13 cellular contexts compared by ENCODE assay signal in the genomic region with DNA sequence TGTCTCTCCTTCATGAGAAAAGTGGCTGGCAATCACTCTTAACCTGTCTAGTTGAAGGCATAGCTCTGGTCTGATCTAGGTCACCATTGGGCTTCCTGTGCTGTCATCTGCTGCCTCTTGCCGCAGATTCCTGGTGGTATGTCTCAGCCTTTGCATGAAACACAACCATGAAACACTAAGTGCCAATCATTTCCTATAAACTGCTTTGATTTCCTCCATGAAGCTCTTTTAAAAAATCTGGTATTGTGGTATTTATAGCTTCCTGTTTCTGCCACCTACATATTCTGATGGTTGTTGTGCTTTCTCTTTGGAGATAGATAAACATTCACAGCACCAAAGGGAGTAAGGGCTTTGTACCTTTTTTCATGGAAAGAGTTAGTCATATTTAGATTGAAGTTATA.
DNase-seq lines count a peak whose midpoint lies in the region; ATAC-seq and TF ChIP-seq lines count a peak whose summit lies in the region.
"Had no signal": no experiment of that assay in that cellular context is flagged by ENCODE, and none has a peak within 500 bp of the region (broad histone marks: within the 10 kb centered on the region; RNA-seq: fewer than 3 reads in every experiment).

No MANE protein-coding gene starts in this region.

- CTCF ChIA-PET in CD4-positive, alpha-beta T cell (lab: Charles Lee): interaction anchor here (1.1 to 1.6 kb wide), 2 partner anchors 15 to 63 kb away, joined by 3 to 12 read pairs; no protein-coding TSS in a partner anchor

- POLR2A ChIA-PET in CD4-positive, alpha-beta T cell (lab: Charles Lee): interaction anchor here (0.8 to 5.3 kb wide), 19 partner anchors 9 to 1063 kb away, joined by 3 to 82 read pairs (median 6); partner anchors contain the start of genes ACVR2A, EPC2, KIF5C and MBD5

- H3K27ac Mint-ChIP-seq in CD4-positive, alpha-beta T cell: peak overlapping the region; percentile 85
- H3K27ac Mint-ChIP-seq in activated T-helper 2 cell treated with anti-CD3 and anti-CD28 coated beads, Interferon-gamma antibody, Interleukin-2, Interleukin-4, amounts not matched to agents 10 μg/mL and 5 μg/mL and 100 μg/mL, durations not matched to agents 14 hours and 24 hours and 36 hours: peak overlapping the region; percentile 69
- H3K27ac Mint-ChIP-seq in natural killer cell: peak overlapping the region in 1 of 2 donors; percentile 52

- H3K4me3 ChIP-seq in Peyer's patch: no peak overlapping the region
- H3K4me3 ChIP-seq: suprapubic skin had no signal

- H3K27me3 ChIP-seq in CD4-positive, alpha-beta T cell (ENCODE audit: control insufficient read depth, insufficient read depth, low read length): no peaks in the 10 kb centered on the region
- no peaks in the 10 kb centered on the region for H3K27me3 ChIP-seq in Peyer's patch
- H3K27me3 ChIP-seq: suprapubic skin had no signal

- peak; percentile 92 for ATAC-seq in CD4-positive, alpha-beta T cell (ENCODE audit: poor library complexity)
- ATAC-seq in natural killer cell: peak; percentile 53 to 82 (median 68)

- peak overlapping the region; percentile 64 for H3K27ac ChIP-seq in CD4-positive, alpha-beta T cell (ENCODE audit: low read depth, low read length)
- H3K27ac ChIP-seq in Peyer's patch: no peak overlapping the region
- H3K27ac ChIP-seq: suprapubic skin had no signal

- intact Hi-C loops in CD4-positive, alpha-beta T cell (cut with DNase I, micrococcal nuclease): loop anchor here (1.0 to 10.0 kb wide), 5 partner anchors 16 to 504 kb away; partner anchors contain the start of genes KIF5C (in 2 of the 2), MBD5 (in 1 of the 2) and ORC4 (in 1 of the 2)
- intact Hi-C loops in activated T-helper 2 cell treated with anti-CD3 and anti-CD28 coated beads, Interferon-gamma antibody, Interleukin-2, Interleukin-4, amounts not matched to agents 10 μg/mL and 5 μg/mL and 100 μg/mL, durations not matched to agents 14 hours and 24 hours and 36 hours (cut with micrococcal nuclease): loop anchor here (1.0 to 10.0 kb wide), 9 partner anchors 16 to 1230 kb away; partner anchors contain the start of genes KIF5C, MBD5 and ORC4
- intact Hi-C loops in natural killer cell (cut with micrococcal nuclease): no loop called here

- no peak for TF ChIP-seq CTCF in CD4-positive, alpha-beta T cell (IDR thresholded peaks at IDR 0.05)
- TF ChIP-seq CTCF in natural killer cell (IDR thresholded peaks at IDR 0.05) (no peak), Peyer's patch (IDR thresholded peaks at IDR 0.05) (no peak)

- no peaks in the 10 kb centered on the region for H3K36me3 ChIP-seq in Peyer's patch
- H3K36me3 ChIP-seq: suprapubic skin had no signal

- H3K4me1 ChIP-seq in Peyer's patch: no peaks in the 10 kb centered on the region
- H3K4me1 ChIP-seq: suprapubic skin had no signal

- no peak for TF ChIP-seq POLR2A in Peyer's patch (IDR thresholded peaks at IDR 0.05)

- H3K27me3 Mint-ChIP-seq in CD4-positive, alpha-beta T cell: no peaks in the 10 kb centered on the region
- H3K27me3 Mint-ChIP-seq in activated T-helper 2 cell treated with anti-CD3 and anti-CD28 coated beads, Interferon-gamma antibody, Interleukin-2, Interleukin-4, amounts not matched to agents 10 μg/mL and 5 μg/mL and 100 μg/mL, durations not matched to agents 14 hours and 24 hours and 36 hours (ENCODE audit: low read depth): no peaks in the 10 kb centered on the region
- no peaks in the 10 kb centered on the region for H3K27me3 Mint-ChIP-seq in natural killer cell (ENCODE audit: low read depth in 2 of 2)

- no peaks in the 10 kb centered on the region for H3K9me3 ChIP-seq in CD4-positive, alpha-beta T cell (ENCODE audit: control insufficient read depth, low read length)
- H3K9me3 ChIP-seq in Peyer's patch: no peaks in the 10 kb centered on the region
- H3K9me3 ChIP-seq: suprapubic skin had no signal

- H3K9me3 Mint-ChIP-seq in CD4-positive, alpha-beta T cell: peaks cover 2% of the 10 kb centered on the region
- peaks cover 3% of the 10 kb centered on the region for H3K9me3 Mint-ChIP-seq in activated T-helper 2 cell treated with anti-CD3 and anti-CD28 coated beads, Interferon-gamma antibody, Interleukin-2, Interleukin-4, amounts not matched to agents 10 μg/mL and 5 μg/mL and 100 μg/mL, durations not matched to agents 14 hours and 24 hours and 36 hours
- no peaks in the 10 kb centered on the region for H3K9me3 Mint-ChIP-seq in natural killer cell

- H3K36me3 Mint-ChIP-seq in CD4-positive, alpha-beta T cell (ENCODE audit: low read depth): no peaks in the 10 kb centered on the region
- no peaks in the 10 kb centered on the region for H3K36me3 Mint-ChIP-seq in activated T-helper 2 cell treated with anti-CD3 and anti-CD28 coated beads, Interferon-gamma antibody, Interleukin-2, Interleukin-4, amounts not matched to agents 10 μg/mL and 5 μg/mL and 100 μg/mL, durations not matched to agents 14 hours and 24 hours and 36 hours (ENCODE audit: low read depth)
- H3K36me3 Mint-ChIP-seq in natural killer cell: no peaks in the 10 kb centered on the region

- peak in 9 of 10 experiments; percentile 30 to 74 (median 58) for DNase-seq in CD4-positive, alpha-beta T cell
- DNase-seq in T-helper 1 cell (peak in 4 of 5 donors; percentile 33 to 89 (median 42)), natural killer cell (no peak), islet precursor cell (no peak), Peyer's patch (no peak), NCI-H510A (lab: John Stamatoyannopoulos, UW) (no peak), NCI-H187 treated with DMSO at 0.1 percent for 48 hours (lab: John Stamatoyannopoulos, UW) (no peak)
- DNase-seq in activated T-helper 2 cell treated with anti-CD3 and anti-CD28 coated beads, Interferon-gamma antibody, Interleukin-2, Interleukin-4, amounts not matched to agents 10 μg/mL and 5 μg/mL and 100 μg/mL, durations not matched to agents 14 hours and 24 hours and 36 hours (ENCODE audit: low spot score): peak; percentile 53
- DNase-seq: erythroblast, MV-4-11, NCI-H774, small intestine had no signal

- peaks cover 90% of the 10 kb centered on the region for H3K4me1 Mint-ChIP-seq in CD4-positive, alpha-beta T cell (ENCODE audit: low read depth)
- peaks cover 61% of the 10 kb centered on the region for H3K4me1 Mint-ChIP-seq in activated T-helper 2 cell treated with anti-CD3 and anti-CD28 coated beads, Interferon-gamma antibody, Interleukin-2, Interleukin-4, amounts not matched to agents 10 μg/mL and 5 μg/mL and 100 μg/mL, durations not matched to agents 14 hours and 24 hours and 36 hours (ENCODE audit: low read depth)
- H3K4me1 Mint-ChIP-seq in natural killer cell: peaks cover 10 to 30% of the 10 kb centered on the region in 2 donors

- H3K4me3 Mint-ChIP-seq in CD4-positive, alpha-beta T cell: peak overlapping the region; percentile 71
- H3K4me3 Mint-ChIP-seq in activated T-helper 2 cell treated with anti-CD3 and anti-CD28 coated beads, Interferon-gamma antibody, Interleukin-2, Interleukin-4, amounts not matched to agents 10 μg/mL and 5 μg/mL and 100 μg/mL, durations not matched to agents 14 hours and 24 hours and 36 hours (ENCODE audit: low read depth): no peak overlapping the region
- no peak overlapping the region for H3K4me3 Mint-ChIP-seq in natural killer cell

Comparison
In these comparisons a context has a peak if more than half of its experiments do, and no peak if none do; other contexts are left out.
1. DNase-seq: peak in CD4-positive, alpha-beta T cell (9 of 10), T-helper 1 cell (4 of 5) and activated T-helper 2 cell treated with anti-CD3 and anti-CD28 coated beads, Interferon-gamma antibody, Interleukin-2, Interleukin-4, amounts not matched to agents 10 μg/mL and 5 μg/mL and 100 μg/mL, durations not matched to agents 14 hours and 24 hours and 36 hours (single experiment); none in natural killer cell (single experiment), islet precursor cell (single experiment), Peyer's patch (0 of 3), NCI-H510A (single experiment) and NCI-H187 treated with DMSO at 0.1 percent for 48 hours (single experiment).